26 cellular contexts compared by ENCODE assay signal in genomic region chr14:34943506-34943905, GRCh38.
"Had no signal": no experiment of that assay in that cellular context is flagged by ENCODE, and none has a peak within 500 bp of the region (broad histone marks: within the 10 kb centered on the region; RNA-seq: fewer than 3 reads in every experiment).

No MANE protein-coding gene starts in this region.

- H3K4me3 ChIP-seq: colonic mucosa, coronary artery, dorsolateral prefrontal cortex, esophagus muscularis mucosa, esophagus squamous epithelium, gastrocnemius medialis, gastroesophageal sphincter, heart left ventricle, heart right ventricle, hepatocyte had no signal

- ATAC-seq: effector memory CD8-positive, alpha-beta T cell; esophagus mucosa; foreskin keratinocyte; gastrocnemius medialis; gastroesophageal sphincter; heart left ventricle; heart right ventricle had no signal

- H3K36me3 ChIP-seq: colonic mucosa, gastrocnemius medialis had no signal

- H3K27me3 Mint-ChIP-seq: dendritic cell treated with granulocyte-macrophage colony-stimulating factor and Interleukin-4, amounts not matched to agents 40 ng/mL and 50 ng/mL, for 4 days; effector memory CD8-positive, alpha-beta T cell had no signal

- H3K4me1 ChIP-seq: colonic mucosa, esophagus muscularis mucosa, esophagus squamous epithelium, foreskin keratinocyte, gastrocnemius medialis, gastroesophageal sphincter, heart left ventricle, heart right ventricle had no signal

- H3K27me3 ChIP-seq: colonic mucosa, dorsolateral prefrontal cortex, esophagus muscularis mucosa, esophagus squamous epithelium, foreskin keratinocyte, gastrocnemius medialis, gastroesophageal sphincter, heart left ventricle, heart right ventricle, hepatocyte had no signal

- H3K27ac Mint-ChIP-seq: dendritic cell treated with granulocyte-macrophage colony-stimulating factor and Interleukin-4, amounts not matched to agents 40 ng/mL and 50 ng/mL, for 4 days; effector memory CD8-positive, alpha-beta T cell; endodermal cell had no signal

- H3K27ac ChIP-seq: colonic mucosa, coronary artery, dorsolateral prefrontal cortex, epithelial cell of prostate, esophagus muscularis mucosa, esophagus squamous epithelium, foreskin keratinocyte, gastrocnemius medialis, gastroesophageal sphincter, heart left ventricle, heart right ventricle, hepatocyte had no signal

- H3K9me3 ChIP-seq: colonic mucosa, gastrocnemius medialis had no signal

- H3K4me3 Mint-ChIP-seq: dendritic cell treated with granulocyte-macrophage colony-stimulating factor and Interleukin-4, amounts not matched to agents 40 ng/mL and 50 ng/mL, for 4 days; effector memory CD8-positive, alpha-beta T cell; endodermal cell had no signal

- H3K4me1 Mint-ChIP-seq: endodermal cell had no signal

- DNase-seq: colonic mucosa; cortex of kidney; dermis blood vessel endothelial cell; dorsolateral prefrontal cortex; effector CD4-positive, alpha-beta T cell; effector CD8-positive, alpha-beta T cell; effector memory CD4-positive, alpha-beta T cell; effector memory CD8-positive, alpha-beta T cell; endodermal cell; erythroblast; esophagus squamous epithelium; foreskin fibroblast; foreskin keratinocyte; foreskin melanocyte; gastrocnemius medialis; glutamatergic neuron; head of caudate nucleus; heart left ventricle; heart right ventricle had no signal
